Comparison of ENCODE assay signal across 11 cellular contexts in genomic region chr7:129008645-129009414, GRCh38. TPM values are rescaled to one million over a fixed set of nuclear protein-coding genes. Genes with fewer than 3 reads are reported as not detected.
A peak's percentile ranks its signal among the peaks of the same experiment; 100 is the strongest.
DNase-seq lines count a peak whose midpoint lies in the region; ATAC-seq and TF ChIP-seq lines count a peak whose summit lies in the region.
"Had no signal": no experiment of that assay in that cellular context is flagged by ENCODE, and none has a peak within 500 bp of the region (broad histone marks: within the 10 kb centered on the region; RNA-seq: fewer than 3 reads in every experiment).

No MANE protein-coding gene starts in this region.

- H3K27me3 Mint-ChIP-seq in activated T-cell treated with anti-CD3 and anti-CD28 coated beads, Interleukin-2, amount 50 U/mL, for 4 hours (ENCODE audit: low read depth): no peaks in the 10 kb centered on the region
- H3K27me3 Mint-ChIP-seq in GM23338 (ENCODE audit: insufficient read depth, low read depth, poor library complexity) (peaks cover 2% of the 10 kb centered on the region), T-cell (no peaks in the 10 kb centered on the region)
- H3K27me3 Mint-ChIP-seq in stimulated activated naive B cell treated with anti-CD40 and anti-IgM and Interleukin-4, amounts not matched to agents 10 μg/mL and 1 μg/mL and 100 μg/mL, for 72 hours: no peaks in the 10 kb centered on the region

- no peak overlapping the region for H2BK15ac ChIP-seq in mesenchymal stem cell (ENCODE audit: low read depth, poor library complexity, severe bottlenecking)

- no peak overlapping the region for H3K9ac ChIP-seq in mesenchymal stem cell (ENCODE audit: low read length)

- no peak overlapping the region for H3K4ac ChIP-seq in mesenchymal stem cell (ENCODE audit: low read depth in 1 of 2, low read length in 2 of 2)

- peak overlapping the region; percentile 22 for H3K4me3 Mint-ChIP-seq in activated T-cell treated with anti-CD3 and anti-CD28 coated beads, Interleukin-2, amount 50 U/mL, for 4 hours
- H3K4me3 Mint-ChIP-seq in GM23338 (no peak overlapping the region), T-cell (no peak overlapping the region)
- H3K4me3 Mint-ChIP-seq in stimulated activated naive B cell treated with anti-CD40 and anti-IgM and Interleukin-4, amounts not matched to agents 10 μg/mL and 1 μg/mL and 100 μg/mL, for 72 hours: peak overlapping the region; percentile 58 to 66

- ATAC-seq in activated T-cell treated with anti-CD3 and anti-CD28 coated beads, Interleukin-2, amount 50 U/mL, for 4 hours: peak; percentile 95 to 97
- ATAC-seq in GM23338 (no peak), T-cell (replicated peaks in 1 of 4) (no peak)
- peak; percentile 64 to 66 for ATAC-seq in stimulated activated naive B cell treated with anti-CD40 and anti-IgM and Interleukin-4, amounts not matched to agents 10 μg/mL and 1 μg/mL and 100 μg/mL, for 72 hours (replicated peaks)

- H3K27ac ChIP-seq in GM23338 (ENCODE audit: low read depth): peak overlapping the region; percentile 51; the same call in 1 of the 2 replicates
- no peak overlapping the region for H3K27ac ChIP-seq in mesenchymal stem cell (ENCODE audit: low read length, poor library complexity, severe bottlenecking)
- H3K27ac ChIP-seq: ascending aorta, ovary, VCaP had no signal

- H3K23ac ChIP-seq in mesenchymal stem cell (ENCODE audit: low read length in 2 of 2): no peak overlapping the region

- H3K14ac ChIP-seq in mesenchymal stem cell (ENCODE audit: low read length in 2 of 2): no peak overlapping the region

- peaks cover 37% of the 10 kb centered on the region for H3K36me3 Mint-ChIP-seq in activated T-cell treated with anti-CD3 and anti-CD28 coated beads, Interleukin-2, amount 50 U/mL, for 4 hours (ENCODE audit: insufficient read depth)
- H3K36me3 Mint-ChIP-seq in GM23338 (ENCODE audit: low read depth) (peaks cover 34% of the 10 kb centered on the region), T-cell (peaks cover 50% of the 10 kb centered on the region)
- peaks cover 31 to 52% of the 10 kb centered on the region in 2 donors for H3K36me3 Mint-ChIP-seq in stimulated activated naive B cell treated with anti-CD40 and anti-IgM and Interleukin-4, amounts not matched to agents 10 μg/mL and 1 μg/mL and 100 μg/mL, for 72 hours

- no peak overlapping the region for H4K91ac ChIP-seq in mesenchymal stem cell (ENCODE audit: low read length)

- H4K20me1 ChIP-seq in GM23338 (replicated peaks; ENCODE audit: insufficient read depth): peaks cover 17% of the 10 kb centered on the region

- 100% methylated on average over 2 of the region's 2 CpGs for WGBS in mesenchymal stem cell

- no peaks in the 10 kb centered on the region for H3K9me2 ChIP-seq in GM23338 (ENCODE audit: insufficient read depth)

- POLR2A ChIA-PET in T-cell (lab: Charles Lee): no interaction called here

- H3K36me3 ChIP-seq in GM23338 (ENCODE audit: insufficient read depth) (peaks cover 22% of the 10 kb centered on the region; the same call in 1 of the 2 replicates), mesenchymal stem cell (ENCODE audit: control insufficient read depth in 1 of 2, insufficient read depth in 2 of 2, low read depth in 1 of 2, low read length in 2 of 2) (peaks cover 3 to 52% of the 10 kb centered on the region in 2 experiments)
- H3K36me3 ChIP-seq: ovary had no signal

- no peak overlapping the region for H4K8ac ChIP-seq in mesenchymal stem cell (ENCODE audit: low read length)

- CTCF ChIA-PET in T-cell (lab: Charles Lee): interaction anchor here in 1 of 2 donors (0.7 kb wide), 1 partner anchor 621 kb away, joined by 5 read pairs; no protein-coding TSS in a partner anchor

- H2AFZ ChIP-seq in GM23338 (no peak overlapping the region), mesenchymal stem cell (ENCODE audit: low read depth, low read length) (no peak overlapping the region)

- peaks cover 11% of the 10 kb centered on the region for H3K79me1 ChIP-seq in mesenchymal stem cell (replicated peaks; ENCODE audit: low read length, poor library complexity, severe bottlenecking)

- H3K4me2 ChIP-seq in GM23338 (no peak overlapping the region), mesenchymal stem cell (ENCODE audit: low read length, poor library complexity, severe bottlenecking) (no peak overlapping the region)

- H3K4me1 ChIP-seq in GM23338 (ENCODE audit: insufficient read depth): no peaks in the 10 kb centered on the region
- H3K4me1 ChIP-seq in mesenchymal stem cell (ENCODE audit: control insufficient read depth, insufficient read depth, low read depth, low read length): peaks cover 2% of the 10 kb centered on the region
- H3K4me1 ChIP-seq: ascending aorta had no signal

- H3K4me1 Mint-ChIP-seq in activated T-cell treated with anti-CD3 and anti-CD28 coated beads, Interleukin-2, amount 50 U/mL, for 4 hours (ENCODE audit: low read depth): peaks cover 33% of the 10 kb centered on the region
- H3K4me1 Mint-ChIP-seq in GM23338: no peaks in the 10 kb centered on the region
- peaks cover 18 to 41% (median 26%) of the 10 kb centered on the region in 3 donors for H3K4me1 Mint-ChIP-seq in T-cell
- peaks cover 22 to 51% of the 10 kb centered on the region in 2 donors for H3K4me1 Mint-ChIP-seq in stimulated activated naive B cell treated with anti-CD40 and anti-IgM and Interleukin-4, amounts not matched to agents 10 μg/mL and 1 μg/mL and 100 μg/mL, for 72 hours

- no peak overlapping the region for H3K18ac ChIP-seq in mesenchymal stem cell (ENCODE audit: low read depth in 1 of 2, low read length in 2 of 2)

- no peak overlapping the region for H2BK5ac ChIP-seq in mesenchymal stem cell (ENCODE audit: low read depth, low read length, poor library complexity, severe bottlenecking)

- no peak overlapping the region for H2BK12ac ChIP-seq in mesenchymal stem cell (ENCODE audit: low read length in 2 of 2)

- peaks cover 68% of the 10 kb centered on the region for H3K79me2 ChIP-seq in GM23338 (replicated peaks; ENCODE audit: insufficient read depth)

- H3F3A ChIP-seq in GM23338 (replicated peaks; ENCODE audit: low read depth): no peaks in the 10 kb centered on the region; the same call in 1 of the 2 replicates

- no peak for DNase-seq in activated T-cell treated with anti-CD3 and anti-CD28 coated beads, Interleukin-2, amount 50 U/mL, for 4 hours
- no peak for DNase-seq in activated T-cell treated with anti-CD3 and anti-CD28 coated beads, Interleukin-2, amount 50 U/mL, for 1 hour
- DNase-seq in GM23338 (ENCODE audit: low spot score) (no peak), T-cell (no peak), H4 (ENCODE audit: low spot score) (no peak), mesenchymal stem cell (no peak), NOMO-1 treated with DMSO at 0.1 percent for 48 hours (lab: John Stamatoyannopoulos, UW; ENCODE audit: unreplicated experiment) (no peak)
- no peak for DNase-seq in stimulated activated naive B cell treated with anti-CD40 and anti-IgM and Interleukin-4, amounts not matched to agents 10 μg/mL and 1 μg/mL and 100 μg/mL, for 72 hours
- DNase-seq: ovary had no signal

- H3K9me3 ChIP-seq in mesenchymal stem cell (ENCODE audit: control insufficient read depth, low read length): no peaks in the 10 kb centered on the region
- H3K9me3 ChIP-seq: ascending aorta, ovary had no signal

- no peaks in the 10 kb centered on the region for H3K27me3 ChIP-seq in GM23338 (ENCODE audit: insufficient read depth)
- H3K27me3 ChIP-seq in mesenchymal stem cell (ENCODE audit: control insufficient read depth in 1 of 2, insufficient read depth in 1 of 2, low read length in 2 of 2): no peaks in the 10 kb centered on the region
- H3K27me3 ChIP-seq: ascending aorta, ovary had no signal

- no peak overlapping the region for H2BK120ac ChIP-seq in mesenchymal stem cell (ENCODE audit: low read depth, low read length)

- TF ChIP-seq CTCF in GM23338 (conservative IDR thresholded peaks at IDR 0.05; ENCODE audit: low read depth in 2 of 2): no peak

- no peaks in the 10 kb centered on the region for H3K9me3 Mint-ChIP-seq in activated T-cell treated with anti-CD3 and anti-CD28 coated beads, Interleukin-2, amount 50 U/mL, for 4 hours
- no peaks in the 10 kb centered on the region; the same call in 2 of the 3 replicates for H3K9me3 Mint-ChIP-seq in GM23338
- no peaks in the 10 kb centered on the region for H3K9me3 Mint-ChIP-seq in T-cell
- no peaks in the 10 kb centered on the region for H3K9me3 Mint-ChIP-seq in stimulated activated naive B cell treated with anti-CD40 and anti-IgM and Interleukin-4, amounts not matched to agents 10 μg/mL and 1 μg/mL and 100 μg/mL, for 72 hours

- H3K4me3 ChIP-seq in GM23338 (no peak overlapping the region), mesenchymal stem cell (ENCODE audit: insufficient read depth in 1 of 2, low read depth in 1 of 2, low read length in 2 of 2) (no peak overlapping the region)
- H3K4me3 ChIP-seq: ascending aorta, ovary had no signal

- H3K27ac Mint-ChIP-seq in GM23338 (no peak overlapping the region), T-cell (peak overlapping the region; percentile 2 to 44)
- peak overlapping the region; percentile 87 for H3K27ac Mint-ChIP-seq in stimulated activated naive B cell treated with anti-CD40 and anti-IgM and Interleukin-4, amounts not matched to agents 10 μg/mL and 1 μg/mL and 100 μg/mL, for 72 hours

- H2AK5ac ChIP-seq in mesenchymal stem cell (ENCODE audit: low read length, severe bottlenecking): no peak overlapping the region

TF ChIP-seq in GM23338, 12 proteins besides CTCF, POLR2A, EP300 and RAD21 (continues in another document):
- TF ChIP-seq ETS1 (IDR thresholded peaks at IDR 0.05) (no peak), EZH2phosphoT487 (IDR thresholded peaks at IDR 0.05; ENCODE audit: unreplicated experiment) (no peak), JUNB (IDR thresholded peaks at IDR 0.05; ENCODE audit: unreplicated experiment) (no peak), POLR2AphosphoS5 (IDR thresholded peaks at IDR 0.05; ENCODE audit: low read depth) (no peak)

RNA-seq across cellular contexts. Expression of gene TNPO3, which starts 46.1 kb away (rescaled TPM):
- 10 to 100 TPM; 71.4 to 73.9 (median 72.0) TPM for total RNA-seq in activated T-cell treated with anti-CD3 and anti-CD28 coated beads, Interleukin-2, amount 50 U/mL, for 4 hours
- 127 TPM in 2 replicates for total RNA-seq in GM23338 (2014; rRNA removed; shearing (Covaris generic))
- 29.2 and 38.2 TPM in 2 replicates for polyA plus RNA-seq in GM23338 (2016; fragmentation: Nextera tagmentation; extraction: Ambion mirVana)
- 10 to 100 TPM; 26.5 to 39.9 (median 35.9) TPM for total RNA-seq in T-cell
- total RNA-seq in H4 (2014; rRNA removed; shearing (Covaris generic)): 54.5 and 57.5 TPM in 2 replicates
- polyA plus RNA-seq in mesenchymal stem cell (2013, experiment 1 of 2): 29.1 TPM
- polyA plus RNA-seq in mesenchymal stem cell (2013, experiment 2 of 2): 28.8 TPM

Comparison
In these comparisons a context has a peak if more than half of its experiments do, and no peak if none do; other contexts are left out.
1. ATAC-seq: peak in activated T-cell treated with anti-CD3 and anti-CD28 coated beads, Interleukin-2, amount 50 U/mL, for 4 hours (2 of 2) and stimulated activated naive B cell treated with anti-CD40 and anti-IgM and Interleukin-4, amounts not matched to agents 10 μg/mL and 1 μg/mL and 100 μg/mL, for 72 hours (2 of 2); none in GM23338 (single experiment) and T-cell (0 of 4).
2. H3K4me3 Mint-ChIP-seq: peak in activated T-cell treated with anti-CD3 and anti-CD28 coated beads, Interleukin-2, amount 50 U/mL, for 4 hours (single experiment) and stimulated activated naive B cell treated with anti-CD40 and anti-IgM and Interleukin-4, amounts not matched to agents 10 μg/mL and 1 μg/mL and 100 μg/mL, for 72 hours (2 of 2); none in GM23338 (single experiment) and T-cell (0 of 3).